10 cellular contexts compared by ENCODE assay signal in the genomic region with DNA sequence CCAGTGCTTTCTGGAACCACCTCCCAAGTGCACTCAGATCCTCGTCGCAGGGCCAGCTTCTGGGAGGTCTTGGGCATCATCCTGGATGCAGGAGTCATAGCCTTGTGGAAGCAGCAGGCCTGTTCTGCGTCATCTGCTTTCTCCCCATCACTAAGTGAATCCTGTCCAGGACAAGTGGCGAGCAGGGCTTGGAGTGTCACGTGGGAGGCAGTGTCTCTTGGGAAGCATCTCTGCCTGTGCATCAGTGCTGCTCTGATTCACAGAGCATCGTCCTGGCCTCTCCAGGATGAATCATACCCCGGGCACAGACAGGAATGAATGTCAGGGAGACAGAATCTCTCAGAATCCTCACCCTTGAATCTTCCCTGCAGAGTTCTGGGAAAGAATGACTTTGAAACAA. TPM values are rescaled to one million over a fixed set of nuclear protein-coding genes. Genes with fewer than 3 reads are reported as not detected.
A peak's percentile ranks its signal among the peaks of the same experiment; 100 is the strongest.
DNase-seq lines count a peak whose midpoint lies in the region; ATAC-seq and TF ChIP-seq lines count a peak whose summit lies in the region.
"Had no signal": no experiment of that assay in that cellular context is flagged by ENCODE, and none has a peak within 500 bp of the region (broad histone marks: within the 10 kb centered on the region; RNA-seq: fewer than 3 reads in every experiment).

No MANE protein-coding gene starts in this region.

- H3K27me3 ChIP-seq in left ventricle myocardium inferior (ENCODE audit: low read depth): no peaks in the 10 kb centered on the region
- peaks cover 0 to 12% (median 0%) of the 10 kb centered on the region in 4 donors for H3K27me3 ChIP-seq in esophagus muscularis mucosa

- no peak overlapping the region for H3K4me3 ChIP-seq in left ventricle myocardium inferior
- H3K4me3 ChIP-seq in skeletal muscle cell (ENCODE audit: low read depth, low read length): no peak overlapping the region
- no peak overlapping the region for H3K4me3 ChIP-seq in esophagus muscularis mucosa

- H3K9me3 ChIP-seq in left ventricle myocardium inferior (replicated peaks): no peaks in the 10 kb centered on the region
- no peaks in the 10 kb centered on the region for H3K9me3 ChIP-seq in esophagus muscularis mucosa

- DNase-seq in GM04503 (ENCODE audit: low read depth) (peak; percentile 77), amniotic epithelial cell (ENCODE audit: low read depth) (peak; percentile 22), left ventricle myocardium inferior (no peak), skeletal muscle cell (ENCODE audit: low read depth) (peak; percentile 92), esophagus muscularis mucosa (ENCODE audit: extremely low spot score) (no peak), NK-92 (lab: John Stamatoyannopoulos, UW; ENCODE audit: unreplicated experiment) (no peak), HCEC 1CT (no peak)
- DNase-seq: NCI-H748 treated with DMSO at 0.1 percent for 48 hours had no signal

- TF ChIP-seq EP300 in esophagus muscularis mucosa (IDR thresholded peaks at IDR 0.05): no peak

- intact Hi-C loops in left ventricle myocardium inferior (cut with micrococcal nuclease): loop anchor here (10.0 kb wide), 1 partner anchor 357 kb away; no protein-coding TSS in a partner anchor
- intact Hi-C loops in esophagus muscularis mucosa (cut with DNase I): no loop called here

- no peak for TF ChIP-seq CTCF in left ventricle myocardium inferior (IDR thresholded peaks at IDR 0.05; ENCODE audit: borderline replicate concordance)
- TF ChIP-seq CTCF in esophagus muscularis mucosa (IDR thresholded peaks at IDR 0.05): no peak

- no peaks in the 10 kb centered on the region for H3K36me3 ChIP-seq in left ventricle myocardium inferior
- no peaks in the 10 kb centered on the region for H3K36me3 ChIP-seq in esophagus muscularis mucosa

- H3K4me1 ChIP-seq in left ventricle myocardium inferior (peaks cover 71% of the 10 kb centered on the region), esophagus muscularis mucosa (peaks cover 0 to 6% (median 0%) of the 10 kb centered on the region in 4 donors)

- H3K27ac ChIP-seq in left ventricle myocardium inferior (replicated peaks) (peak overlapping the region; percentile 92), esophagus muscularis mucosa (replicated peaks in 1 of 4) (no peak overlapping the region)

- WGBS in esophagus muscularis mucosa: 53% methylated on average over 7 of the region's 7 CpGs

- TF ChIP-seq POLR2A in esophagus muscularis mucosa (IDR thresholded peaks at IDR 0.05; ENCODE audit: low read depth): no peak

- no peak for ATAC-seq in HG03460 (IDR thresholded peaks at IDR 0.05; ENCODE audit: unreplicated experiment)

RNA-seq across cellular contexts. Expression of a gene that starts 32.8 kb away (rescaled TPM):
- total RNA-seq in left ventricle myocardium inferior (21.4 TPM), esophagus muscularis mucosa (not detected)
- total RNA-seq: pulmonary artery endothelial cell had no signal

Comparison
In these comparisons a context has a peak if more than half of its experiments do, and no peak if none do; other contexts are left out.
1. DNase-seq: peak in GM04503 (single experiment), amniotic epithelial cell (single experiment) and skeletal muscle cell (single experiment); none in left ventricle myocardium inferior (single experiment), esophagus muscularis mucosa (single experiment), NK-92 (single experiment) and HCEC 1CT (single experiment).
2. RNA of a gene that starts 32.8 kb away (total RNA-seq): 21.4 TPM in left ventricle myocardium inferior (single experiment); not detected in esophagus muscularis mucosa; every median in the first group is over 10 times any median in the second.